16 cellular contexts compared by ENCODE assay signal in genomic region chr1:6427445-6428390, GRCh38. TPM values are rescaled to one million over a fixed set of nuclear protein-coding genes. Genes with fewer than 3 reads are reported as not detected.
DNase-seq lines count a peak whose midpoint lies in the region; ATAC-seq and TF ChIP-seq lines count a peak whose summit lies in the region.
"Had no signal": no experiment of that assay in that cellular context is flagged by ENCODE, and none has a peak within 500 bp of the region (broad histone marks: within the 10 kb centered on the region; RNA-seq: fewer than 3 reads in every experiment).

No MANE protein-coding gene starts in this region.

- H3K36me3 ChIP-seq in breast epithelium (no peaks in the 10 kb centered on the region), mucosa of rectum (ENCODE audit: control insufficient read depth in 2 of 2, insufficient read depth in 2 of 2, low read length in 2 of 2) (no peaks in the 10 kb centered on the region)
- H3K36me3 ChIP-seq: BE2C, HAP-1 had no signal

- no peaks in the 10 kb centered on the region for H3K9me3 Mint-ChIP-seq in Calu3 (ENCODE audit: low read depth, unreplicated experiment)
- H3K9me3 Mint-ChIP-seq: neural crest cell had no signal

- no peak for ATAC-seq in GM21367 (IDR thresholded peaks at IDR 0.05; ENCODE audit: unreplicated experiment)

- TF ChIP-seq CTCF in Calu3 (IDR thresholded peaks at IDR 0.05; ENCODE audit: unreplicated experiment) = no peak
- no peak for TF ChIP-seq CTCF in breast epithelium (IDR thresholded peaks at IDR 0.05)

- H3K27ac Mint-ChIP-seq in Calu3 (ENCODE audit: unreplicated experiment) = no peak overlapping the region

- H3K9me3 ChIP-seq in breast epithelium (no peaks in the 10 kb centered on the region), mucosa of rectum (ENCODE audit: control insufficient read depth in 2 of 2, low read length in 2 of 2) (no peaks in the 10 kb centered on the region)
- H3K9me3 ChIP-seq: BE2C, HAP-1 had no signal

- H3K4me3 Mint-ChIP-seq in Calu3 (ENCODE audit: low read depth, unreplicated experiment) = no peak overlapping the region
- H3K4me3 Mint-ChIP-seq: immature natural killer cell, neural crest cell had no signal

- peaks cover 5% of the 10 kb centered on the region for H3K36me3 Mint-ChIP-seq in Calu3 (ENCODE audit: insufficient read depth, unreplicated experiment)
- H3K36me3 Mint-ChIP-seq: immature natural killer cell had no signal

- intact Hi-C loops in Calu3 (cut with micrococcal nuclease; ENCODE audit: unreplicated experiment) (no loop called here), breast epithelium (cut with DNase I; ENCODE audit: low total_unique reads) (no loop called here)

- H3K4me3 ChIP-seq in breast epithelium (no peak overlapping the region), mucosa of rectum (ENCODE audit: low read length in 2 of 2) (peak overlapping the region in 1 of 2 donors; percentile 23)
- H3K4me3 ChIP-seq: HAP-1 had no signal

- H3K27ac ChIP-seq in breast epithelium (peak overlapping the region; percentile 33 to 61), mucosa of rectum (ENCODE audit: low read depth in 2 of 2, low read length in 2 of 2) (peak overlapping the region; percentile 40 to 46)

- TF ChIP-seq POLR2A in breast epithelium (IDR thresholded peaks at IDR 0.05) = no peak

- H3K27me3 ChIP-seq in breast epithelium (peaks cover 3 to 19% of the 10 kb centered on the region in 2 donors), mucosa of rectum (ENCODE audit: control insufficient read depth in 2 of 2, insufficient read depth in 2 of 2, low read length in 2 of 2) (peaks cover 18 to 20% of the 10 kb centered on the region in 2 donors)

- no peak overlapping the region for H3K9ac ChIP-seq in mucosa of rectum (ENCODE audit: low read depth in 1 of 2, low read length in 2 of 2)

- CTCF ChIA-PET in Calu3 (lab: Charles Lee) = no interaction called here

- H3K4me1 ChIP-seq in breast epithelium = peaks cover 10 to 31% of the 10 kb centered on the region in 2 donors
- H3K4me1 ChIP-seq in mucosa of rectum (ENCODE audit: control insufficient read depth in 2 of 2, insufficient read depth in 2 of 2, low read length in 2 of 2) = peaks cover 39 to 40% of the 10 kb centered on the region in 2 donors
- H3K4me1 ChIP-seq: BE2C had no signal

- peaks cover 35% of the 10 kb centered on the region for H3K27me3 Mint-ChIP-seq in Calu3 (ENCODE audit: unreplicated experiment)

- no TSS peak for BruUV-seq in Calu3 (replicated peaks; lab: Mats Ljungman, UMichigan)

- DNase-seq in Calu3 = peak; percentile 52
- DNase-seq in HUDEP-2 (lab: John Stamatoyannopoulos, UW; ENCODE audit: unreplicated experiment in 76 of 76) = peak in 47 of 76 experiments; percentile 7 to 60 (median 37)
- DNase-seq in breast epithelium (ENCODE audit: low spot score in 2 of 2) = peak; percentile 61 to 82
- DNase-seq in amygdala (lab: John Stamatoyannopoulos, UW) = no peak
- DNase-seq in NCI-H748 (lab: John Stamatoyannopoulos, UW; ENCODE audit: unreplicated experiment) = no peak
- DNase-seq: BE2C, EL, glutamatergic neuron, immature natural killer cell, KG1, mesenchymal stem cell, SW 1271 had no signal

- H3K4me1 Mint-ChIP-seq in Calu3 (ENCODE audit: low read depth, unreplicated experiment) = no peaks in the 10 kb centered on the region

RNA-seq across cellular contexts. Expression of gene ESPN, which starts 3.1 kb away (rescaled TPM):
- total RNA-seq in Calu3 (2022) = 2.2 and 3.4 TPM in 2 replicates
- 10 to 100 TPM in 2 of 3 donors, not detected in 1; 10.8 to 11.1 TPM for total RNA-seq in breast epithelium

RNA-seq across cellular contexts. Expression of gene HES2, which starts 8.0 kb away (rescaled TPM):
- total RNA-seq in Calu3 (2022) (not detected in 2 replicates), breast epithelium (1 to 10 TPM in 2 of 3 donors, not detected in 1; 3.4 to 3.6 TPM)

RNA-seq across cellular contexts. Expression of gene ACOT7, which starts 34.2 kb away (rescaled TPM):
- 32.1 and 36.2 TPM in 2 replicates for total RNA-seq in Calu3 (2022)
- total RNA-seq in breast epithelium = 10 to 100 TPM in 2 of 3 donors, 1 to 10 TPM in 1; 9.4 to 12.8 (median 11.5) TPM

RNA-seq across cellular contexts. Expression of gene TNFRSF25, which starts 38.3 kb away (rescaled TPM):
- total RNA-seq in Calu3 (2022) = 6.4 and 10.1 TPM in 2 replicates
- 10 to 100 TPM in 2 of 3 donors, 1 to 10 TPM in 1; 3.8 to 13.1 (median 12.4) TPM for total RNA-seq in breast epithelium

Comparison
In these comparisons a context has a peak if more than half of its experiments do, and no peak if none do; other contexts are left out.
1. DNase-seq: peak in Calu3 (single experiment), HUDEP-2 (47 of 76) and breast epithelium (2 of 2); none in amygdala (0 of 56) and NCI-H748 (single experiment).